ENCODE assay signal across 9 cellular contexts in genomic region chr6:142927904-142928303, GRCh38. TPM values are rescaled to one million over a fixed set of nuclear protein-coding genes. Genes with fewer than 3 reads are reported as not detected.
DNase-seq lines count a peak whose midpoint lies in the region; ATAC-seq, FAIRE-seq and TF ChIP-seq lines count a peak whose summit lies in the region.
"Had no signal": no experiment of that assay in that cellular context is flagged by ENCODE, and none has a peak within 500 bp of the region (broad histone marks: within the 10 kb centered on the region; RNA-seq: fewer than 3 reads in every experiment).

No MANE protein-coding gene starts in this region.

- H3K27ac ChIP-seq in effector memory CD4-positive, alpha-beta T cell (ENCODE audit: insufficient read depth, low read length, poor library complexity, severe bottlenecking): peak overlapping the region; percentile 98
- peak overlapping the region; percentile 88 to 95 (median 94) for H3K27ac ChIP-seq in gastrocnemius medialis

- in situ Hi-C loops in gastrocnemius medialis (cut with MboI; ENCODE audit: low sequenced_read_pairs in 4 of 4): loop anchor here in 1 of 4 donors (25.0 kb wide), 1 partner anchor 91 kb away; no protein-coding TSS in a partner anchor

- H3K36me3 ChIP-seq in effector memory CD4-positive, alpha-beta T cell (ENCODE audit: control insufficient read depth, insufficient read depth, low read length): no peaks in the 10 kb centered on the region
- H3K36me3 ChIP-seq in gastrocnemius medialis: no peaks in the 10 kb centered on the region

- intact Hi-C loops in gastrocnemius medialis (cut with DNase I; ENCODE audit: low total_unique reads): loop anchor here (5.0 kb wide), 1 partner anchor 41 kb away; no protein-coding TSS in a partner anchor

- no peak for DNase-seq in GM18507 (ENCODE audit: extremely low spot score, insufficient read length, low read depth)
- peak; percentile 37 for DNase-seq in OCI-M1 (lab: John Stamatoyannopoulos, UW)
- peak in 1 of 3 donors; percentile 21 for DNase-seq in effector memory CD4-positive, alpha-beta T cell
- no peak for DNase-seq in gastrocnemius medialis
- DNase-seq in HK-2 (ENCODE audit: unreplicated experiment): no peak
- DNase-seq in HPDE6-E6E7 (ENCODE audit: extremely low spot score): no peak
- DNase-seq: RPMI8226 had no signal

- ATAC-seq in gastrocnemius medialis: no peak
- no peak for ATAC-seq in HG03520 (IDR thresholded peaks at IDR 0.05; ENCODE audit: unreplicated experiment)
- no peak for ATAC-seq in HG02798 (IDR thresholded peaks at IDR 0.05; ENCODE audit: poor library complexity, unreplicated experiment)

- peak; percentile 53 for FAIRE-seq in GM18507 (lab: Jason Lieb, UNC)

- H3K27me3 ChIP-seq in effector memory CD4-positive, alpha-beta T cell (replicated peaks; ENCODE audit: control insufficient read depth, insufficient read depth, low read length, poor library complexity, severe bottlenecking): no peaks in the 10 kb centered on the region
- no peaks in the 10 kb centered on the region for H3K27me3 ChIP-seq in gastrocnemius medialis

- peaks cover 38% of the 10 kb centered on the region for H3K4me1 ChIP-seq in effector memory CD4-positive, alpha-beta T cell (ENCODE audit: control insufficient read depth, insufficient read depth, low read length, poor library complexity, severe bottlenecking)
- peaks cover 52 to 61% of the 10 kb centered on the region in 2 donors for H3K4me1 ChIP-seq in gastrocnemius medialis

- no peak for TF ChIP-seq CTCF in gastrocnemius medialis (IDR thresholded peaks at IDR 0.05 in 4 of 5, conservative IDR thresholded peaks at IDR 0.05 in 1 of 5)

- H3K4me3 ChIP-seq in effector memory CD4-positive, alpha-beta T cell (ENCODE audit: insufficient read depth, low read depth, low read length, poor library complexity, severe bottlenecking): peak overlapping the region; percentile 78
- peak overlapping the region; percentile 66 to 75 (median 68) for H3K4me3 ChIP-seq in gastrocnemius medialis

- TF ChIP-seq POLR2A in gastrocnemius medialis (IDR thresholded peaks at IDR 0.05): no peak

- H3K9me3 ChIP-seq in effector memory CD4-positive, alpha-beta T cell (ENCODE audit: control insufficient read depth, low read length): no peaks in the 10 kb centered on the region
- H3K9me3 ChIP-seq in gastrocnemius medialis: no peaks in the 10 kb centered on the region

RNA-seq across cellular contexts. Expression of gene HIVEP2, which starts 17.1 kb away (rescaled TPM):
- 10 to 100 TPM; 15.9 to 29.4 (median 25.3) TPM for total RNA-seq in gastrocnemius medialis
